8 cellular contexts compared by ENCODE assay signal in genomic region chr1:150622219-150622975, GRCh38. TPM values are rescaled to one million over a fixed set of nuclear protein-coding genes. Genes with fewer than 3 reads are reported as not detected.
DNase-seq lines count a peak whose midpoint lies in the region; ATAC-seq and TF ChIP-seq lines count a peak whose summit lies in the region.

No MANE protein-coding gene starts in this region.

- H3K36me3 ChIP-seq in mucosa of descending colon (ENCODE audit: low read depth) (peaks cover 7% of the 10 kb centered on the region), aorta (ENCODE audit: control insufficient read depth in 1 of 2, insufficient read depth in 2 of 2, low read length in 1 of 2) (peaks cover 0 to 5% of the 10 kb centered on the region in 2 donors)

- peaks cover 68% of the 10 kb centered on the region for H3K36me3 Mint-ChIP-seq in activated naive CD4-positive, alpha-beta T cell treated with anti-CD3 and anti-CD28 coated beads for 36 hours (ENCODE audit: low read depth)

- H3K27me3 Mint-ChIP-seq in activated naive CD4-positive, alpha-beta T cell treated with anti-CD3 and anti-CD28 coated beads for 36 hours (ENCODE audit: low read depth), result no peaks in the 10 kb centered on the region

- 20 to 27% methylated on average over 8 of the region's 8 CpGs for WGBS in aorta, 2 donors

- H3K4me1 ChIP-seq in mucosa of descending colon (ENCODE audit: low read depth) (peaks cover 24% of the 10 kb centered on the region), aorta (ENCODE audit: control insufficient read depth in 1 of 2, insufficient read depth in 2 of 2, low read length in 2 of 2) (peaks cover 0 to 13% of the 10 kb centered on the region in 2 donors)

- peak overlapping the region in 1 of 2 donors; percentile 33 for H3K27ac ChIP-seq in aorta (ENCODE audit: low read depth in 1 of 2, low read length in 2 of 2)

- DNase-seq in activated naive CD4-positive, alpha-beta T cell treated with anti-CD3 and anti-CD28 coated beads for 36 hours, result no peak
- no peak for DNase-seq in activated naive CD4-positive, alpha-beta T cell treated with Interleukin-2 at 50 U/mL for 16 hours
- DNase-seq in dermis blood vessel endothelial cell, result peak; percentile 59
- DNase-seq in mucosa of descending colon, result peak in 1 of 3 donors; percentile 46
- DNase-seq in aorta, result peak; percentile 66 to 82
- no peak for DNase-seq in COR-L47 (lab: John Stamatoyannopoulos, UW)

- TF ChIP-seq CTCF in mucosa of descending colon (IDR thresholded peaks at IDR 0.05), result no peak

- H3K4me3 ChIP-seq in mucosa of descending colon (no peak overlapping the region), aorta (ENCODE audit: low read length in 2 of 2) (no peak overlapping the region)

- peak overlapping the region; percentile 72 for H3K27ac Mint-ChIP-seq in activated naive CD4-positive, alpha-beta T cell treated with anti-CD3 and anti-CD28 coated beads for 36 hours

- intact Hi-C loops in activated naive CD4-positive, alpha-beta T cell treated with anti-CD3 and anti-CD28 coated beads for 36 hours (cut with micrococcal nuclease), result loop anchor here (5.0 to 10.0 kb wide), 2 partner anchors 138 to 375 kb away; partner anchors contain the start of gene TARS2
- intact Hi-C loops in mucosa of descending colon (cut with DNase I, micrococcal nuclease) (loop anchor here (5.0 to 10.0 kb wide), 2 partner anchors 45 to 68 kb away; partner anchors contain the start of gene MCL1 (in 1 of the 2)), aorta (cut with DNase I) (loop anchor here in 1 of 2 donors (10.0 kb wide), 1 partner anchor 158 kb away; no protein-coding TSS in a partner anchor)

- H3K4me1 Mint-ChIP-seq in activated naive CD4-positive, alpha-beta T cell treated with anti-CD3 and anti-CD28 coated beads for 36 hours (ENCODE audit: low read depth), result peaks cover 76% of the 10 kb centered on the region

- CTCF ChIA-PET in activated naive CD4-positive, alpha-beta T cell treated with anti-CD3 and anti-CD28 coated beads for 36 hours (lab: Charles Lee), result interaction anchor here (0.6 to 7.6 kb wide), 3 partner anchors 45 to 197 kb away, joined by 3 to 167 read pairs (median 7); no protein-coding TSS in a partner anchor

- H3K27me3 ChIP-seq in aorta (ENCODE audit: control insufficient read depth in 1 of 2, insufficient read depth in 2 of 2, low read length in 1 of 2), result no peaks in the 10 kb centered on the region

- peak; percentile 21 for ATAC-seq in mucosa of descending colon
- peak; percentile 43 for ATAC-seq in aorta (ENCODE audit: low FRiP score)
- ATAC-seq in GM21423 (IDR thresholded peaks at IDR 0.05; ENCODE audit: unreplicated experiment), result no peak
- no peak for ATAC-seq in GM18873 (IDR thresholded peaks at IDR 0.05; ENCODE audit: low FRiP score, unreplicated experiment)

- peak overlapping the region; percentile 9 for H3K4me3 Mint-ChIP-seq in activated naive CD4-positive, alpha-beta T cell treated with anti-CD3 and anti-CD28 coated beads for 36 hours

- H3K9me3 ChIP-seq in mucosa of descending colon, result no peaks in the 10 kb centered on the region
- H3K9me3 ChIP-seq in aorta (ENCODE audit: control insufficient read depth, low read length), result no peaks in the 10 kb centered on the region

- H3K9me3 Mint-ChIP-seq in activated naive CD4-positive, alpha-beta T cell treated with anti-CD3 and anti-CD28 coated beads for 36 hours, result no peaks in the 10 kb centered on the region

RNA-seq across cellular contexts. Expression of gene ENSA, which starts 7.0 kb away (rescaled TPM):
- total RNA-seq in activated naive CD4-positive, alpha-beta T cell treated with anti-CD3 and anti-CD28 coated beads for 36 hours, result 100 to 1,000 TPM; 187 to 193 TPM
- 200 and 229 TPM in 2 replicates for total RNA-seq in dermis blood vessel endothelial cell
- 100 to 1,000 TPM; 174 to 213 (median 194) TPM for total RNA-seq in mucosa of descending colon
- 100 to 1,000 TPM; 129 to 178 TPM for total RNA-seq in aorta
- polyA plus RNA-seq in aorta, result 100 to 1,000 TPM; 113 to 157 TPM

RNA-seq across cellular contexts. Expression of gene MCL1, which starts 43.0 kb away (rescaled TPM):
- 100 to 1,000 TPM; 228 to 235 TPM for total RNA-seq in activated naive CD4-positive, alpha-beta T cell treated with anti-CD3 and anti-CD28 coated beads for 36 hours
- 223 and 316 TPM in 2 replicates for total RNA-seq in dermis blood vessel endothelial cell
- 100 to 1,000 TPM; 221 to 258 (median 236) TPM for total RNA-seq in mucosa of descending colon
- 100 to 1,000 TPM; 247 to 533 TPM for total RNA-seq in aorta
- 100 to 1,000 TPM; 146 to 200 TPM for polyA plus RNA-seq in aorta

Comparison
In these comparisons a context has a peak if more than half of its experiments do, and no peak if none do; other contexts are left out.
1. DNase-seq: peak in dermis blood vessel endothelial cell (single experiment) and aorta (2 of 2); none in activated naive CD4-positive, alpha-beta T cell treated with anti-CD3 and anti-CD28 coated beads for 36 hours (single experiment), activated naive CD4-positive, alpha-beta T cell treated with Interleukin-2 at 50 U/mL for 16 hours (single experiment) and COR-L47 (single experiment).
2. ATAC-seq: peak in mucosa of descending colon (single experiment) and aorta (single experiment); none in GM21423 (single experiment) and GM18873 (single experiment).